In genomic region chr2:77521931-77522470, GRCh38 we compare ENCODE assay signal across 11 cellular contexts.
A peak's percentile ranks its signal among the peaks of the same experiment; 100 is the strongest.
DNase-seq lines count a peak whose midpoint lies in the region; ATAC-seq and TF ChIP-seq lines count a peak whose summit lies in the region.
"Had no signal": no experiment of that assay in that cellular context is flagged by ENCODE, and none has a peak within 500 bp of the region (broad histone marks: within the 10 kb centered on the region; RNA-seq: fewer than 3 reads in every experiment).

Gene LRRTM4 (minus strand): TSS chr2:77522376.

- DNase-seq in DMS53 treated with DMSO at 0.1 percent for 48 hours (lab: John Stamatoyannopoulos, UW; ENCODE audit: unreplicated experiment), result peak; percentile 53
- DNase-seq in NCI-H2227 (lab: John Stamatoyannopoulos, UW; ENCODE audit: unreplicated experiment), result peak; percentile 47
- DNase-seq in cerebellar cortex (ENCODE audit: low spot score), result peak; percentile 16
- peak; percentile 88 for DNase-seq in medulla oblongata (ENCODE audit: extremely low spot score)
- DNase-seq in MM.1S, result no peak
- DNase-seq: naive B cell; stimulated activated naive B cell treated with anti-CD40 and anti-IgM and Interleukin-4, amounts not matched to agents 10 μg/mL and 1 μg/mL and 100 μg/mL, for 72 hours had no signal

- ATAC-seq in HG03135 (IDR thresholded peaks at IDR 0.05; ENCODE audit: unreplicated experiment) (no peak), HG03175 (IDR thresholded peaks at IDR 0.05; ENCODE audit: unreplicated experiment) (no peak), GM19467 (IDR thresholded peaks at IDR 0.05; ENCODE audit: unreplicated experiment) (no peak)
- ATAC-seq: K562; stimulated activated naive B cell treated with anti-CD40 and anti-IgM and Interleukin-4, amounts not matched to agents 10 μg/mL and 1 μg/mL and 100 μg/mL, for 72 hours had no signal

- TF ChIP-seq CTCF in MM.1S (IDR thresholded peaks at IDR 0.05; ENCODE audit: low read length), result no peak

- H3K4me2 ChIP-seq in MM.1S (ENCODE audit: low read depth, low read length), result no peak within 1 kb of the TSS

- no peaks in the 10 kb centered on the region for H3K27me3 ChIP-seq in MM.1S (replicated peaks; ENCODE audit: insufficient read depth, low read length)

- H4K20me1 ChIP-seq in MM.1S (ENCODE audit: insufficient read depth, low read length), result no peaks in the 10 kb centered on the region

- H3K27ac ChIP-seq in MM.1S (ENCODE audit: low read length), result no peak within 1 kb of the TSS

- no peaks in the 10 kb centered on the region for H3K9me2 ChIP-seq in MM.1S (replicated peaks; ENCODE audit: insufficient read depth, low read length)

- no peaks in the 10 kb centered on the region for H3K4me1 ChIP-seq in MM.1S (ENCODE audit: low read length)

- H3F3A ChIP-seq in MM.1S (ENCODE audit: insufficient read depth, low read length), result no peaks in the 10 kb centered on the region

- no peak within 1 kb of the TSS for H3K4me3 ChIP-seq in MM.1S (ENCODE audit: low read length)
- H3K4me3 ChIP-seq: K562 had no signal

- no peaks in the 10 kb centered on the region for H3K79me2 ChIP-seq in MM.1S (ENCODE audit: low read length)

- H3K9ac ChIP-seq in MM.1S (ENCODE audit: low read length), result no peak within 1 kb of the TSS

- no peaks in the 10 kb centered on the region for H3K9me3 ChIP-seq in MM.1S (replicated peaks; ENCODE audit: insufficient read depth, low read length)

- no peak within 1 kb of the TSS for H2AFZ ChIP-seq in MM.1S (ENCODE audit: low read length)

- no peaks in the 10 kb centered on the region for H3K36me3 ChIP-seq in MM.1S (replicated peaks; ENCODE audit: insufficient read depth, low read length)
